Comparison of ENCODE assay signal across 25 cellular contexts in genomic region chr4:11138964-11139363, GRCh38.
DNase-seq lines count a peak whose midpoint lies in the region; ATAC-seq and TF ChIP-seq lines count a peak whose summit lies in the region.
"Had no signal": no experiment of that assay in that cellular context is flagged by ENCODE, and none has a peak within 500 bp of the region (broad histone marks: within the 10 kb centered on the region; RNA-seq: fewer than 3 reads in every experiment).

No MANE protein-coding gene starts in this region.

- H3K27ac ChIP-seq in brain microvascular endothelial cell = no peak overlapping the region
- H3K27ac ChIP-seq: BLaER1, HL-60, SJCRH30 had no signal

- H3K36me3 ChIP-seq in brain microvascular endothelial cell (replicated peaks) = no peaks in the 10 kb centered on the region
- H3K36me3 ChIP-seq: BLaER1, SJCRH30 had no signal

- TF ChIP-seq CTCF in retinal pigment epithelial cell (conservative IDR thresholded peaks at IDR 0.05; ENCODE audit: low read depth, low read length) (no peak), brain microvascular endothelial cell (IDR thresholded peaks at IDR 0.05; ENCODE audit: low read depth, low read length, missing control alignments) (no peak)

- in situ Hi-C loops in SK-MEL-5 (cut with HindIII; ENCODE audit: low pct_unique_long_range_greater_than_20kb, low sequenced_read_pairs) = no loop called here
- in situ Hi-C loops in brain microvascular endothelial cell (cut with HindIII; ENCODE audit: low pct_ligation_motif_present, low sequenced_read_pairs) = no loop called here

- H3K27me3 ChIP-seq in brain microvascular endothelial cell (replicated peaks) = no peaks in the 10 kb centered on the region
- H3K27me3 ChIP-seq: BLaER1, SJCRH30 had no signal

- DNase-seq in SK-MEL-5 (ENCODE audit: low read depth, low spot score) = peak; percentile 14
- peak; percentile 5 for DNase-seq in retinal pigment epithelial cell (ENCODE audit: low read depth)
- no peak for DNase-seq in NCI-H1694 treated with DMSO at 0.1 percent for 48 hours (lab: John Stamatoyannopoulos, UW)
- no peak for DNase-seq in DMS 273 (lab: John Stamatoyannopoulos, UW; ENCODE audit: unreplicated experiment)
- DNase-seq in NCI-H774 (lab: John Stamatoyannopoulos, UW) = no peak
- DNase-seq in brain microvascular endothelial cell = no peak
- DNase-seq: CD4-positive, alpha-beta T cell; COR-L47; DMS 273 treated with DMSO at 0.1 percent for 48 hours; GOT3; HCEC 1CT; KG1; NCI-H1092 treated with DMSO at 0.1 percent for 48 hours; NCI-H1436 treated with DMSO at 0.1 percent for 48 hours; NCI-H2029 treated with DMSO at 0.1 percent for 48 hours; NCI-H2171; NCI-H345; NCI-H524 treated with DMSO at 0.1 percent for 48 hours; OCI-M1; SJCRH30; T-helper 1 cell had no signal

- peak; percentile 57 for ATAC-seq in GM18858 (IDR thresholded peaks at IDR 0.05; ENCODE audit: unreplicated experiment)
- ATAC-seq in HG02885 (IDR thresholded peaks at IDR 0.05; ENCODE audit: poor library complexity, unreplicated experiment) = peak; percentile 50

- H3K4me3 ChIP-seq in retinal pigment epithelial cell (ENCODE audit: low read length) = no peak overlapping the region
- no peak overlapping the region for H3K4me3 ChIP-seq in brain microvascular endothelial cell (ENCODE audit: low read depth, low read length)
- H3K4me3 ChIP-seq: BLaER1, SJCRH30 had no signal

Comparison
In these comparisons a context has a peak if more than half of its experiments do, and no peak if none do; other contexts are left out.
1. DNase-seq: peak in SK-MEL-5 (single experiment) and retinal pigment epithelial cell (single experiment); none in NCI-H1694 treated with DMSO at 0.1 percent for 48 hours (single experiment), DMS 273 (single experiment), NCI-H774 (single experiment) and brain microvascular endothelial cell (single experiment).